In the genomic region with DNA sequence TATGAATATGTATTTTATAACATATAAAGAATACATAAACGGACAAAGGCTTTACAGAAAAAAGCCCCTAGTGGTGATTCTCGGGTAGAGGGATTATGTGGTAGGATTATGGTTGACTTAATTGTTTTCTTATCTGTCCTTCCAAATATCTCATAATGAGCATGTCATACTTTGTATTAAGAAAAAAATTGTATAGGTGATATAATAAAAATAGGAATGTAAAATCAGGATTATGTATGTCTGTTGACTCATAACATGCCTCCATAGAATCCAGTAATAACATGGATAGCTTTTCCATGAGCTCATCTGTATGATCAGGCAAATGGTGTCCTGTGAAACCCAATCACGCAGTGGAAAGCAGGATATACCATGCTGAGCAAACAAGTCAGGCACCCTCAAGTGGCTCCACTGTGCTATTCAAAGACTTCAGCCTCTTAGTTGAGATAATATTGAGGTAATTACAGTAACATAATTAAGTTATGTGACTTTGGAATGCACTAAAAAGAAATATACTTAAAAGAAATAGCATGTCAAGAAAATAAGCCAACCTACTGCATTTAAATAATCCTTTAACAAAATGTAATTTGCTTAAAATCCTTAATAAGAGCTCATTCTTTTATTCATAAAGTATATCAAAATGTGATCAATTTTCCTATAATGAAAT, we compare ENCODE assay signal across 1 cellular context.
TF ChIP-seq lines count a peak whose summit lies in the region.

No MANE protein-coding gene starts in this region.

TF ChIP-seq in endothelial cell of umbilical vein, 7 proteins besides CTCF, POLR2A, EP300 and RAD21 (continued from another document):
- no peak for TF ChIP-seq EZH2 (IDR thresholded peaks at IDR 0.05; ENCODE audit: borderline replicate concordance, low read depth, low read length, severe bottlenecking)
- TF ChIP-seq GATA2 (IDR thresholded peaks at IDR 0.05; ENCODE audit: insufficient read depth, insufficient read length, low read depth, low read length): no peak
- TF ChIP-seq JUN (IDR thresholded peaks at IDR 0.05; ENCODE audit: borderline replicate concordance, insufficient read depth, insufficient read length, low read depth): no peak
TF ChIP-seq in endothelial cell of umbilical vein: peak in this region for 0.
